In genomic region chr10:14945097-14945496, GRCh38 we compare ENCODE assay signal across 21 cellular contexts. TPM values are rescaled to one million over a fixed set of nuclear protein-coding genes. Genes with fewer than 3 reads are reported as not detected.
"Had no signal": no experiment of that assay in that cellular context is flagged by ENCODE, and none has a peak within 500 bp of the region (broad histone marks: within the 10 kb centered on the region; RNA-seq: fewer than 3 reads in every experiment).

No MANE protein-coding gene starts in this region.

- H3K27ac ChIP-seq: psoas muscle had no signal

- FAIRE-seq: TTC549 had no signal

- H3K4me1 ChIP-seq: psoas muscle had no signal

- DNase-seq: activated B cell treated with CpG ODN at 0.5 μM for 24 hours; activated CD4-positive, alpha-beta T cell treated with anti-CD3 and anti-CD28 coated beads for 48 hours; activated gamma-delta T cell treated with Interleukin-2 at 50 U/mL for 16 hours; activated naive CD8-positive, alpha-beta T cell treated with anti-CD3 and anti-CD28 coated beads for 36 hours; cerebellar nuclear complex; dermis blood vessel endothelial cell; effector memory CD8-positive, alpha-beta T cell; glutamatergic neuron; hypothalamus; kidney glomerular epithelial cell; nephron progenitor cell; psoas muscle; stimulated activated CD4-positive, alpha-beta T cell treated with anti-CD3 and anti-CD28 coated beads, Interleukin-12 subunit alpha, Interleukin-12 subunit beta, amount 100 ng/mL, for 4 hours; stimulated activated CD4-positive, alpha-beta T cell treated with anti-CD3 and anti-CD28 coated beads, Interleukin-2, amount 100 ng/mL, for 24 hours; T-helper 2 cell had no signal

- H3K9me3 ChIP-seq: psoas muscle had no signal

- H3K4me3 ChIP-seq: psoas muscle had no signal

- ATAC-seq: effector memory CD8-positive, alpha-beta T cell; psoas muscle; sciatic nerve; stimulated activated memory B cell treated with anti-CD40 and anti-IgM and Interleukin-4, amounts not matched to agents 10 μg/mL and 1 μg/mL and 100 μg/mL, for 72 hours had no signal

RNA-seq across cellular contexts. Expression of gene MEIG1, which starts 14.1 kb away (rescaled TPM):
- total RNA-seq: dermis blood vessel endothelial cell, epithelial cell of proximal tubule, lower leg skin, omental fat pad, psoas muscle, sciatic nerve had no signal
